Comparison of ENCODE assay signal across 9 cellular contexts in genomic region chr2:213766062-213766461, GRCh38.
DNase-seq lines count a peak whose midpoint lies in the region; ATAC-seq and TF ChIP-seq lines count a peak whose summit lies in the region.
"Had no signal": no experiment of that assay in that cellular context is flagged by ENCODE, and none has a peak within 500 bp of the region (broad histone marks: within the 10 kb centered on the region; RNA-seq: fewer than 3 reads in every experiment).

No MANE protein-coding gene starts in this region.

- H3K27ac ChIP-seq in hepatocyte (no peak overlapping the region), upper lobe of right lung (no peak overlapping the region)

- intact Hi-C loops in upper lobe of right lung (cut with DNase I), result no loop called here

- no peak overlapping the region for H2AFZ ChIP-seq in hepatocyte

- no peak overlapping the region for H3K4me3 ChIP-seq in hepatocyte
- no peak overlapping the region for H3K4me3 ChIP-seq in upper lobe of right lung

- no peak for TF ChIP-seq CTCF in hepatocyte (IDR thresholded peaks at IDR 0.05; ENCODE audit: poor library complexity)
- TF ChIP-seq CTCF in upper lobe of right lung (IDR thresholded peaks at IDR 0.05), result no peak

- DNase-seq in hepatocyte (ENCODE audit: low spot score), result no peak
- DNase-seq in upper lobe of right lung, result no peak
- no peak for DNase-seq in pons (ENCODE audit: low spot score)
- no peak for DNase-seq in ACHN
- DNase-seq: activated T-cell treated with anti-CD3 and anti-CD28 coated beads, Interleukin-2, amount 50 U/mL, for 1 hour; MV-4-11 had no signal

- H3K79me2 ChIP-seq in hepatocyte, result no peaks in the 10 kb centered on the region

- in situ Hi-C loops in ACHN (cut with HindIII; ENCODE audit: low pct_ligation_motif_present, low pct_unique_long_range_greater_than_20kb, low sequenced_read_pairs), result no loop called here

- H3K4me1 ChIP-seq in hepatocyte (ENCODE audit: insufficient read depth) (peaks cover 4% of the 10 kb centered on the region), upper lobe of right lung (no peaks in the 10 kb centered on the region)

- WGBS in hepatocyte (ENCODE audit: low lambda C conversion rate, missing lambda C conversion rate), result 78% methylated on average over 1 of the region's 1 CpG

- no peaks in the 10 kb centered on the region for H4K20me1 ChIP-seq in hepatocyte (ENCODE audit: insufficient read depth, poor library complexity, severe bottlenecking)

- ATAC-seq in GM18909 (IDR thresholded peaks at IDR 0.05; ENCODE audit: poor library complexity, unreplicated experiment) (peak; percentile 46), GM21717 (IDR thresholded peaks at IDR 0.05; ENCODE audit: unreplicated experiment) (peak; percentile 50), HG03108 (IDR thresholded peaks at IDR 0.05; ENCODE audit: unreplicated experiment) (peak; percentile 36), upper lobe of right lung (no peak)

- H3K9me3 ChIP-seq in hepatocyte (ENCODE audit: low read depth), result no peaks in the 10 kb centered on the region
- no peaks in the 10 kb centered on the region for H3K9me3 ChIP-seq in upper lobe of right lung

- H3K36me3 ChIP-seq in hepatocyte (replicated peaks; ENCODE audit: insufficient read depth, low read depth) (no peaks in the 10 kb centered on the region), upper lobe of right lung (no peaks in the 10 kb centered on the region)

- H3K4me2 ChIP-seq in hepatocyte, result peak overlapping the region; percentile 23

- no peaks in the 10 kb centered on the region for H3K9me2 ChIP-seq in hepatocyte (replicated peaks; ENCODE audit: insufficient read depth)

- H3K27me3 ChIP-seq in hepatocyte (no peaks in the 10 kb centered on the region), upper lobe of right lung (no peaks in the 10 kb centered on the region)
